ENCODE assay signal across 12 cellular contexts in genomic region chr11:45022294-45023064, GRCh38.
A peak's percentile ranks its signal among the peaks of the same experiment; 100 is the strongest.
DNase-seq lines count a peak whose midpoint lies in the region; ATAC-seq, FAIRE-seq and TF ChIP-seq lines count a peak whose summit lies in the region.
"Had no signal": no experiment of that assay in that cellular context is flagged by ENCODE, and none has a peak within 500 bp of the region (broad histone marks: within the 10 kb centered on the region; RNA-seq: fewer than 3 reads in every experiment).

No MANE protein-coding gene starts in this region.

- ATAC-seq in K562 = no peak
- ATAC-seq in GM21390 (IDR thresholded peaks at IDR 0.05; ENCODE audit: unreplicated experiment) = no peak
- ATAC-seq: stimulated activated naive CD8-positive, alpha-beta T cell treated with anti-CD3 and anti-CD28 coated beads, Interleukin-15, amount 100 ng/mL, for 72 hours had no signal

- no peak overlapping the region for H3K4me3 ChIP-seq in K562

- H3K9me1 ChIP-seq in K562 (ENCODE audit: control insufficient read depth, insufficient read depth, low read length) = no peaks in the 10 kb centered on the region

- H3K4me2 ChIP-seq in K562 (ENCODE audit: insufficient read depth, low read length) = no peak overlapping the region

- no peak overlapping the region for H3K9ac ChIP-seq in K562 (ENCODE audit: insufficient read depth in 1 of 2, low read depth in 2 of 2, low read length in 2 of 2)

- H3K9me3 ChIP-seq in K562 (replicated peaks; ENCODE audit: control insufficient read depth, insufficient read depth, low read depth, low read length) = no peaks in the 10 kb centered on the region; the same call in 1 of the 2 replicates

- no peak for FAIRE-seq in K562 (lab: Jason Lieb, UNC)

- CTCF ChIA-PET in K562 (lab: Yijun Ruan, JAX; ENCODE audit: low intra/inter-chr PET ratio) = no interaction called here

- under 1% methylated on average over 9 of the region's 9 CpGs for WGBS in K562 (ENCODE audit: insufficient coverage, low coverage, missing lambda C conversion rate)

- TF ChIP-seq CTCF in K562 (IDR thresholded peaks at IDR 0.05 in 2 of 3, conservative IDR thresholded peaks at IDR 0.05 in 1 of 3; ENCODE audit: insufficient read depth in 2 of 3, low read depth in 1 of 3, low read length in 3 of 3) = no peak
- TF ChIP-seq CTCF in GM10266 (IDR thresholded peaks at IDR 0.05; ENCODE audit: control insufficient read depth, insufficient read depth, low read depth, missing control alignments) = no peak

- no peak for TF ChIP-seq EP300 in K562 (IDR thresholded peaks at IDR 0.05; ENCODE audit: low read length)

- no peaks in the 10 kb centered on the region; the same call in 1 of the 2 replicates for H4K20me1 ChIP-seq in K562 (replicated peaks; ENCODE audit: control insufficient read depth, insufficient read depth, low read length)

- in situ Hi-C loops in K562 (cut with MboI) = no loop called here

- no peak overlapping the region for H2AFZ ChIP-seq in K562 (ENCODE audit: low read depth, low read length)

- H3K36me3 ChIP-seq in K562 (ENCODE audit: control insufficient read depth, insufficient read depth, low read length) = no peaks in the 10 kb centered on the region

- TF ChIP-seq RAD21 in K562 (CRISPR knock-in tag; conservative IDR thresholded peaks at IDR 0.05 in 1 of 2, IDR thresholded peaks at IDR 0.05 in 1 of 2) = no peak

- BruUV-seq in K562 (replicated peaks; lab: Mats Ljungman, UMichigan) = no TSS peak

- no peak overlapping the region for H3K27ac ChIP-seq in K562 (ENCODE audit: extremely low read depth, low read depth, low read length)

- no peaks in the 10 kb centered on the region for H3K79me2 ChIP-seq in K562 (ENCODE audit: control insufficient read depth, insufficient read depth, low read length)

- no peaks in the 10 kb centered on the region for H3K4me1 ChIP-seq in K562 (replicated peaks in 1 of 2; ENCODE audit: control insufficient read depth in 2 of 2, insufficient read depth in 2 of 2, low read length in 2 of 2)

- intact Hi-C loops in K562 (cut with micrococcal nuclease) = no loop called here

- TF ChIP-seq POLR2A in K562 (conservative IDR thresholded peaks at IDR 0.05) = no peak

- POLR2A ChIA-PET in K562 (lab: Yijun Ruan, JAX) = no interaction called here

- DNase-seq in HCEC 1CT = peak; percentile 76
- no peak for DNase-seq in K562 (ENCODE audit: extremely low read depth in 1 of 4, low spot score in 3 of 4)
- peak; percentile 17 for DNase-seq in iPS DF 19.7 (ENCODE audit: low read depth, low spot score)
- DNase-seq in stromal cell of bone marrow (ENCODE audit: low read depth) = peak; percentile 36
- no peak for DNase-seq in GM10266 (ENCODE audit: extremely low spot score)
- no peak for DNase-seq in NCI-H2107 treated with DMSO at 0.1 percent for 48 hours (lab: John Stamatoyannopoulos, UW; ENCODE audit: unreplicated experiment)
- DNase-seq in NCI-H345 (lab: John Stamatoyannopoulos, UW) = no peak
- DNase-seq: activated CD4-positive, alpha-beta T cell treated with anti-CD3 and anti-CD28 coated beads, Interleukin-2, amount 50 U/mL, for 4 hours; activated naive CD4-positive, alpha-beta T cell treated with anti-CD3 and anti-CD28 coated beads, Interleukin-2, amount 50 U/mL, for 16 hours; stimulated activated naive CD8-positive, alpha-beta T cell treated with anti-CD3 and anti-CD28 coated beads, Interleukin-15, amount 100 ng/mL, for 72 hours; T-helper 1 cell had no signal

- peaks cover 0 to 8% of the 10 kb centered on the region in 2 experiments; a peak in 2 of 5 replicates for H3K27me3 ChIP-seq in K562 (ENCODE audit: control insufficient read depth in 2 of 2, insufficient read depth in 2 of 2, low read length in 2 of 2)

TF ChIP-seq in K562, 482 proteins besides CTCF, POLR2A, EP300 and RAD21:
- TF ChIP-seq TRIM25 (IDR thresholded peaks at IDR 0.05; ENCODE audit: borderline replicate concordance) (no peak), RBM25 (IDR thresholded peaks at IDR 0.05; ENCODE audit: low read depth, low read length, severe bottlenecking) (peak; percentile 44)

Comparison
In these comparisons a context has a peak if more than half of its experiments do, and no peak if none do; other contexts are left out.
1. DNase-seq: peak in HCEC 1CT (single experiment), iPS DF 19.7 (single experiment) and stromal cell of bone marrow (single experiment); none in K562 (0 of 4), GM10266 (single experiment), NCI-H2107 treated with DMSO at 0.1 percent for 48 hours (single experiment) and NCI-H345 (single experiment).